Comparison of ENCODE assay signal across 10 cellular contexts in genomic region chr1:66758247-66758755, GRCh38. TPM values are rescaled to one million over a fixed set of nuclear protein-coding genes. Genes with fewer than 3 reads are reported as not detected.
DNase-seq lines count a peak whose midpoint lies in the region; ATAC-seq and TF ChIP-seq lines count a peak whose summit lies in the region.
"Had no signal": no experiment of that assay in that cellular context is flagged by ENCODE, and none has a peak within 500 bp of the region (broad histone marks: within the 10 kb centered on the region; RNA-seq: fewer than 3 reads in every experiment).

No MANE protein-coding gene starts in this region.

- no peak for TF ChIP-seq EP300 in suprapubic skin (IDR thresholded peaks at IDR 0.05)

- no peak overlapping the region for H2AFZ ChIP-seq in PC-3 (ENCODE audit: low read length)

- no peaks in the 10 kb centered on the region for H3K4me1 Mint-ChIP-seq in activated T-helper 1 cell treated with anti-CD3 and anti-CD28 coated beads, Interleukin-12 subunit alpha, Interleukin-12 subunit beta, Interleukin-2, Interleukin-4 antibody, amounts not matched to agents 30 ng/mL and 10 ng/mL and 1 ng/mL, durations not matched to agents 14 hours and 24 hours and 36 hours (ENCODE audit: low read depth)

- no peaks in the 10 kb centered on the region for H3K4me1 ChIP-seq in breast epithelium
- no peaks in the 10 kb centered on the region for H3K4me1 ChIP-seq in PC-3 (ENCODE audit: insufficient read depth, low read length)
- no peaks in the 10 kb centered on the region for H3K4me1 ChIP-seq in suprapubic skin

- H3K4me2 ChIP-seq in PC-3 (ENCODE audit: low read length) = no peak overlapping the region

- TF ChIP-seq CTCF in breast epithelium (IDR thresholded peaks at IDR 0.05) (no peak), PC-3 (conservative IDR thresholded peaks at IDR 0.05; ENCODE audit: low read depth, low read length) (no peak), suprapubic skin (IDR thresholded peaks at IDR 0.05) (no peak)

- H3K79me2 ChIP-seq in PC-3 (ENCODE audit: low read length) = no peaks in the 10 kb centered on the region

- BruUV-seq in PC-3 (replicated peaks; lab: Mats Ljungman, UMichigan) = no TSS peak

- no peak for TF ChIP-seq POLR2A in breast epithelium (IDR thresholded peaks at IDR 0.05)
- no peak for TF ChIP-seq POLR2A in suprapubic skin (IDR thresholded peaks at IDR 0.05)

- H3K27me3 Mint-ChIP-seq in activated T-helper 1 cell treated with anti-CD3 and anti-CD28 coated beads, Interleukin-12 subunit alpha, Interleukin-12 subunit beta, Interleukin-2, Interleukin-4 antibody, amounts not matched to agents 30 ng/mL and 10 ng/mL and 1 ng/mL, durations not matched to agents 14 hours and 24 hours and 36 hours (ENCODE audit: insufficient read depth) = peaks cover 10% of the 10 kb centered on the region

- H4K20me1 ChIP-seq in PC-3 (ENCODE audit: low read length) = no peaks in the 10 kb centered on the region

- intact Hi-C loops in breast epithelium (cut with DNase I; ENCODE audit: low total_unique reads) (no loop called here), PC-3 (cut with micrococcal nuclease) (no loop called here)
- intact Hi-C loops in activated T-helper 1 cell treated with anti-CD3 and anti-CD28 coated beads, Interleukin-12 subunit alpha, Interleukin-12 subunit beta, Interleukin-2, Interleukin-4 antibody, amounts not matched to agents 30 ng/mL and 10 ng/mL and 1 ng/mL, durations not matched to agents 14 hours and 24 hours and 36 hours (cut with micrococcal nuclease) = no loop called here

- H3K9me3 ChIP-seq in breast epithelium = no peaks in the 10 kb centered on the region
- H3K9me3 ChIP-seq in PC-3 (ENCODE audit: low read length) = no peaks in the 10 kb centered on the region
- no peaks in the 10 kb centered on the region for H3K9me3 ChIP-seq in suprapubic skin

- H3K27ac ChIP-seq in breast epithelium (no peak overlapping the region), PC-3 (ENCODE audit: low read length) (no peak overlapping the region), suprapubic skin (no peak overlapping the region)
- H3K27ac ChIP-seq: epithelial cell of prostate had no signal

- no peak overlapping the region for H3K27ac Mint-ChIP-seq in activated T-helper 1 cell treated with anti-CD3 and anti-CD28 coated beads, Interleukin-12 subunit alpha, Interleukin-12 subunit beta, Interleukin-2, Interleukin-4 antibody, amounts not matched to agents 30 ng/mL and 10 ng/mL and 1 ng/mL, durations not matched to agents 14 hours and 24 hours and 36 hours

- H3K4me3 Mint-ChIP-seq in activated T-helper 1 cell treated with anti-CD3 and anti-CD28 coated beads, Interleukin-12 subunit alpha, Interleukin-12 subunit beta, Interleukin-2, Interleukin-4 antibody, amounts not matched to agents 30 ng/mL and 10 ng/mL and 1 ng/mL, durations not matched to agents 14 hours and 24 hours and 36 hours = no peak overlapping the region

- no peaks in the 10 kb centered on the region for H3K9me3 Mint-ChIP-seq in activated T-helper 1 cell treated with anti-CD3 and anti-CD28 coated beads, Interleukin-12 subunit alpha, Interleukin-12 subunit beta, Interleukin-2, Interleukin-4 antibody, amounts not matched to agents 30 ng/mL and 10 ng/mL and 1 ng/mL, durations not matched to agents 14 hours and 24 hours and 36 hours

- H3K36me3 Mint-ChIP-seq in activated T-helper 1 cell treated with anti-CD3 and anti-CD28 coated beads, Interleukin-12 subunit alpha, Interleukin-12 subunit beta, Interleukin-2, Interleukin-4 antibody, amounts not matched to agents 30 ng/mL and 10 ng/mL and 1 ng/mL, durations not matched to agents 14 hours and 24 hours and 36 hours (ENCODE audit: low read depth) = no peaks in the 10 kb centered on the region

- no peak overlapping the region for H3K9ac ChIP-seq in PC-3 (ENCODE audit: low read length)

- no peaks in the 10 kb centered on the region for H3K9me2 ChIP-seq in PC-3 (replicated peaks; ENCODE audit: low read length)

- CTCF ChIA-PET in PC-3 (lab: Charles Lee) = no interaction called here

- H3K27me3 ChIP-seq in breast epithelium (no peaks in the 10 kb centered on the region), PC-3 (ENCODE audit: low read length) (peaks cover 26% of the 10 kb centered on the region), suprapubic skin (peaks cover 5% of the 10 kb centered on the region)

- DNase-seq in Ammon's horn (ENCODE audit: low spot score) (peak; percentile 39), RPMI8226 (peak; percentile 76), breast epithelium (ENCODE audit: low spot score in 2 of 2) (no peak), PC-3 (no peak), suprapubic skin (ENCODE audit: low spot score in 2 of 2) (no peak)
- no peak for DNase-seq in activated T-helper 1 cell treated with anti-CD3 and anti-CD28 coated beads, Interleukin-12 subunit alpha, Interleukin-12 subunit beta, Interleukin-2, Interleukin-4 antibody, amounts not matched to agents 30 ng/mL and 10 ng/mL and 1 ng/mL, durations not matched to agents 14 hours and 24 hours and 36 hours (ENCODE audit: low spot score)
- DNase-seq: stimulated activated CD4-positive, alpha-beta T cell treated with anti-CD3 and anti-CD28 coated beads, Interleukin-15, amount 100 ng/mL, for 24 hours had no signal

- ATAC-seq in GM19452 (IDR thresholded peaks at IDR 0.05; ENCODE audit: unreplicated experiment) (peak; percentile 99), HG03280 (IDR thresholded peaks at IDR 0.05; ENCODE audit: unreplicated experiment) (peak; percentile 100), PC-3 (no peak)

- 84% methylated on average over 1 of the region's 1 CpG for WGBS in suprapubic skin

- H3K36me3 ChIP-seq in breast epithelium (no peaks in the 10 kb centered on the region), PC-3 (ENCODE audit: low read depth, low read length) (no peaks in the 10 kb centered on the region), suprapubic skin (no peaks in the 10 kb centered on the region)

- no peak overlapping the region for H3K4me3 ChIP-seq in breast epithelium
- no peak overlapping the region for H3K4me3 ChIP-seq in PC-3 (ENCODE audit: low read length)
- no peak overlapping the region for H3K4me3 ChIP-seq in suprapubic skin

- no peaks in the 10 kb centered on the region for H3F3A ChIP-seq in PC-3 (ENCODE audit: low read length, unreplicated experiment)

- POLR2A ChIA-PET in PC-3 (lab: Charles Lee; ENCODE audit: unreplicated experiment) = no interaction called here

RNA-seq across cellular contexts. Expression of gene DYNLT5, which starts 6.0 kb away (rescaled TPM):
- 1 to 10 TPM in 1 of 3 donors, under 1 TPM in 2; 0.32 to 1.0 (median 0.33) TPM for total RNA-seq in breast epithelium
- not detected in 2 replicates for total RNA-seq in PC-3 (2014; rRNA removed)
- not detected in 2 replicates for total RNA-seq in activated T-helper 1 cell treated with anti-CD3 and anti-CD28 coated beads, Interleukin-12 subunit alpha, Interleukin-12 subunit beta, Interleukin-2, Interleukin-4 antibody, amounts not matched to agents 30 ng/mL and 10 ng/mL and 1 ng/mL, durations not matched to agents 14 hours and 24 hours and 36 hours
- 1 to 10 TPM in 2 of 4 donors, not detected in 2; 1.1 to 2.6 TPM for total RNA-seq in suprapubic skin

RNA-seq across cellular contexts. Expression of gene INSL5, which starts 42.8 kb away (rescaled TPM):
- total RNA-seq in breast epithelium = under 1 TPM in 1 of 3 donors, not detected in 2; 0.80 TPM
- not detected in 2 replicates for total RNA-seq in PC-3 (2014; rRNA removed)
- not detected in 2 replicates for total RNA-seq in activated T-helper 1 cell treated with anti-CD3 and anti-CD28 coated beads, Interleukin-12 subunit alpha, Interleukin-12 subunit beta, Interleukin-2, Interleukin-4 antibody, amounts not matched to agents 30 ng/mL and 10 ng/mL and 1 ng/mL, durations not matched to agents 14 hours and 24 hours and 36 hours
- not detected for total RNA-seq in suprapubic skin

Comparison
In these comparisons a context has a peak if more than half of its experiments do, and no peak if none do; other contexts are left out.
1. DNase-seq: peak in Ammon's horn (single experiment) and RPMI8226 (single experiment); none in breast epithelium (0 of 2), PC-3 (single experiment), activated T-helper 1 cell treated with anti-CD3 and anti-CD28 coated beads, Interleukin-12 subunit alpha, Interleukin-12 subunit beta, Interleukin-2, Interleukin-4 antibody, amounts not matched to agents 30 ng/mL and 10 ng/mL and 1 ng/mL, durations not matched to agents 14 hours and 24 hours and 36 hours (single experiment) and suprapubic skin (0 of 2).